14 cellular contexts compared by ENCODE assay signal in genomic region chr22:28094831-28095230, GRCh38.
DNase-seq lines count a peak whose midpoint lies in the region; ATAC-seq and TF ChIP-seq lines count a peak whose summit lies in the region.
"Had no signal": no experiment of that assay in that cellular context is flagged by ENCODE, and none has a peak within 500 bp of the region (broad histone marks: within the 10 kb centered on the region; RNA-seq: fewer than 3 reads in every experiment).

No MANE protein-coding gene starts in this region.

- H3K27me3 Mint-ChIP-seq in HFFc6 (ENCODE audit: insufficient read depth), result no peaks in the 10 kb centered on the region; the same call in 1 of the 2 replicates
- H3K27me3 Mint-ChIP-seq in activated T-helper 17 cell treated with anti-CD3 and anti-CD28 coated beads, Interleukin-2, amount 50 U/mL, for 72 hours, result no peaks in the 10 kb centered on the region
- H3K27me3 Mint-ChIP-seq: CD4-positive, CD25-positive, alpha-beta regulatory T cell had no signal

- TF ChIP-seq CTCF in neural cell (IDR thresholded peaks at IDR 0.05; ENCODE audit: poor library complexity, severe bottlenecking), result no peak
- TF ChIP-seq CTCF in HFFc6 (IDR thresholded peaks at IDR 0.05), result no peak
- TF ChIP-seq CTCF in suprapubic skin (IDR thresholded peaks at IDR 0.05), result no peak

- peaks cover 4% of the 10 kb centered on the region for H3K4me1 ChIP-seq in suprapubic skin
- H3K4me1 ChIP-seq: A549; BLaER1 treated with 17β-estradiol and CSF1 and Interleukin-3, amounts not matched to agents 10 nM and 100 nM had no signal

- DNase-seq in NCI-H82 (lab: John Stamatoyannopoulos, UW), result peak; percentile 63
- peak; percentile 34 for DNase-seq in astrocyte of the hippocampus (ENCODE audit: low read depth, low spot score)
- no peak for DNase-seq in HFFc6
- DNase-seq in suprapubic skin (ENCODE audit: low spot score in 2 of 2), result no peak
- DNase-seq: CD4-positive, CD25-positive, alpha-beta regulatory T cell; DMS53; GF-D8; GOT3 had no signal

- H3K9ac ChIP-seq in neural cell (ENCODE audit: low read length), result no peak overlapping the region
- H3K9ac ChIP-seq: BLaER1 treated with 17β-estradiol and CSF1 and Interleukin-3, amounts not matched to agents 10 nM and 100 nM had no signal

- no peak overlapping the region for H3K27ac Mint-ChIP-seq in HFFc6
- H3K27ac Mint-ChIP-seq in activated T-helper 17 cell treated with anti-CD3 and anti-CD28 coated beads, Interleukin-2, amount 50 U/mL, for 72 hours, result no peak overlapping the region
- H3K27ac Mint-ChIP-seq: CD4-positive, CD25-positive, alpha-beta regulatory T cell had no signal

- no peaks in the 10 kb centered on the region for H3K79me2 ChIP-seq in neural cell (replicated peaks; ENCODE audit: insufficient read depth, low read length)

- 84% methylated on average over 8 of the region's 8 CpGs for WGBS in suprapubic skin

- no peak overlapping the region for H3K4me3 Mint-ChIP-seq in HFFc6
- no peak overlapping the region for H3K4me3 Mint-ChIP-seq in activated T-helper 17 cell treated with anti-CD3 and anti-CD28 coated beads, Interleukin-2, amount 50 U/mL, for 72 hours
- H3K4me3 Mint-ChIP-seq: CD4-positive, CD25-positive, alpha-beta regulatory T cell had no signal

- no peaks in the 10 kb centered on the region for H4K20me1 ChIP-seq in neural cell (ENCODE audit: insufficient read depth)
- H4K20me1 ChIP-seq: BLaER1 treated with 17β-estradiol and CSF1 and Interleukin-3, amounts not matched to agents 10 nM and 100 nM had no signal

- TF ChIP-seq POLR2A in suprapubic skin (IDR thresholded peaks at IDR 0.05), result no peak

- no peaks in the 10 kb centered on the region for H3K9me3 ChIP-seq in neural cell (ENCODE audit: low read length)
- H3K9me3 ChIP-seq in suprapubic skin, result no peaks in the 10 kb centered on the region
- H3K9me3 ChIP-seq: A549; BLaER1 treated with 17β-estradiol and CSF1 and Interleukin-3, amounts not matched to agents 10 nM and 100 nM; HAP-1 had no signal

- H3K36me3 Mint-ChIP-seq in HFFc6 (ENCODE audit: low read depth), result no peaks in the 10 kb centered on the region; the same call in 1 of the 2 replicates
- H3K36me3 Mint-ChIP-seq in activated T-helper 17 cell treated with anti-CD3 and anti-CD28 coated beads, Interleukin-2, amount 50 U/mL, for 72 hours (ENCODE audit: low read depth), result no peaks in the 10 kb centered on the region
- H3K36me3 Mint-ChIP-seq: CD4-positive, CD25-positive, alpha-beta regulatory T cell had no signal

- H3K36me3 ChIP-seq in neural cell (ENCODE audit: insufficient read depth, low read length), result peaks cover 19% of the 10 kb centered on the region
- H3K36me3 ChIP-seq in suprapubic skin, result peaks cover 30% of the 10 kb centered on the region
- H3K36me3 ChIP-seq: BLaER1 treated with 17β-estradiol and CSF1 and Interleukin-3, amounts not matched to agents 10 nM and 100 nM had no signal

- TF ChIP-seq EP300 in neural cell (conservative IDR thresholded peaks at IDR 0.05; ENCODE audit: poor library complexity, severe bottlenecking), result no peak
- TF ChIP-seq EP300 in suprapubic skin (IDR thresholded peaks at IDR 0.05), result no peak

- H3F3A ChIP-seq in neural cell (ENCODE audit: insufficient read depth, low read length, poor library complexity, severe bottlenecking), result no peaks in the 10 kb centered on the region

- H3K27me3 ChIP-seq in neural cell (ENCODE audit: insufficient read depth, low read depth, low read length), result no peaks in the 10 kb centered on the region
- no peaks in the 10 kb centered on the region for H3K27me3 ChIP-seq in suprapubic skin
- H3K27me3 ChIP-seq: BLaER1 treated with 17β-estradiol and CSF1 and Interleukin-3, amounts not matched to agents 10 nM and 100 nM had no signal

- TF ChIP-seq RAD21 in neural cell (conservative IDR thresholded peaks at IDR 0.05), result no peak

- H3K4me2 ChIP-seq in neural cell (ENCODE audit: low read length), result no peak overlapping the region
- H3K4me2 ChIP-seq: A549; BLaER1 treated with 17β-estradiol and CSF1 and Interleukin-3, amounts not matched to agents 10 nM and 100 nM had no signal

- peak overlapping the region; percentile 43 for H3K27ac ChIP-seq in neural cell (ENCODE audit: low read length)
- no peak overlapping the region for H3K27ac ChIP-seq in suprapubic skin
- H3K27ac ChIP-seq: A549; BLaER1 treated with 17β-estradiol and CSF1 and Interleukin-3, amounts not matched to agents 10 nM and 100 nM had no signal

- no peak overlapping the region for H2AFZ ChIP-seq in neural cell (ENCODE audit: low read depth, low read length)

- H3K4me1 Mint-ChIP-seq in HFFc6 (ENCODE audit: low read depth), result no peaks in the 10 kb centered on the region
- H3K4me1 Mint-ChIP-seq in activated T-helper 17 cell treated with anti-CD3 and anti-CD28 coated beads, Interleukin-2, amount 50 U/mL, for 72 hours, result no peaks in the 10 kb centered on the region
- H3K4me1 Mint-ChIP-seq: CD4-positive, CD25-positive, alpha-beta regulatory T cell had no signal

- ATAC-seq in activated T-helper 17 cell treated with anti-CD3 and anti-CD28 coated beads, Interleukin-2, amount 50 U/mL, for 72 hours (replicated peaks), result no peak
- ATAC-seq: A549, HepG2 had no signal

- peak overlapping the region; percentile 18 for H3K4me3 ChIP-seq in neural cell (ENCODE audit: low read length)
- H3K4me3 ChIP-seq in suprapubic skin, result no peak overlapping the region
- H3K4me3 ChIP-seq: A549; BLaER1 treated with 17β-estradiol and CSF1 and Interleukin-3, amounts not matched to agents 10 nM and 100 nM; HAP-1 had no signal

- no peaks in the 10 kb centered on the region for H3K9me3 Mint-ChIP-seq in HFFc6
- H3K9me3 Mint-ChIP-seq in activated T-helper 17 cell treated with anti-CD3 and anti-CD28 coated beads, Interleukin-2, amount 50 U/mL, for 72 hours, result no peaks in the 10 kb centered on the region

- H3K9me2 ChIP-seq in neural cell (ENCODE audit: insufficient read depth, low read length), result no peaks in the 10 kb centered on the region

TF ChIP-seq in neural cell, 6 proteins besides CTCF, POLR2A, EP300 and RAD21:
- TF ChIP-seq REST (IDR thresholded peaks at IDR 0.05; ENCODE audit: borderline replicate concordance), result no peak
- no peak for TF ChIP-seq POLR2AphosphoS5 (IDR thresholded peaks at IDR 0.05)
- TF ChIP-seq TAF1 (IDR thresholded peaks at IDR 0.05; ENCODE audit: low read depth), result no peak
- TF ChIP-seq SMC3 (conservative IDR thresholded peaks at IDR 0.05; ENCODE audit: poor library complexity), result no peak
- no peak for TF ChIP-seq EZH2 (IDR thresholded peaks at IDR 0.05; ENCODE audit: borderline replicate concordance, insufficient read depth, low read length, poor library complexity, severe bottlenecking)
- TF ChIP-seq MXI1 (conservative IDR thresholded peaks at IDR 0.05; ENCODE audit: poor library complexity, severe bottlenecking), result no peak

Comparison
In these comparisons a context has a peak if more than half of its experiments do, and no peak if none do; other contexts are left out.
1. DNase-seq: peak in NCI-H82 (single experiment) and astrocyte of the hippocampus (single experiment); none in HFFc6 (single experiment) and suprapubic skin (0 of 2).